Comparison of ENCODE assay signal across 8 cellular contexts in genomic region chr1:29728703-29729102, GRCh38.
"Had no signal": no experiment of that assay in that cellular context is flagged by ENCODE, and none has a peak within 500 bp of the region (broad histone marks: within the 10 kb centered on the region; RNA-seq: fewer than 3 reads in every experiment).

No MANE protein-coding gene starts in this region.

- DNase-seq: GDM1, GF-D8 had no signal

- H3K4me3 ChIP-seq: GM12878 had no signal

- ATAC-seq: GM12878 had no signal

- FAIRE-seq: G401.6, GM12878, GM12891, GM12892, GM18507, GM19239 had no signal
